ENCODE assay signal across 17 cellular contexts in the genomic region with DNA sequence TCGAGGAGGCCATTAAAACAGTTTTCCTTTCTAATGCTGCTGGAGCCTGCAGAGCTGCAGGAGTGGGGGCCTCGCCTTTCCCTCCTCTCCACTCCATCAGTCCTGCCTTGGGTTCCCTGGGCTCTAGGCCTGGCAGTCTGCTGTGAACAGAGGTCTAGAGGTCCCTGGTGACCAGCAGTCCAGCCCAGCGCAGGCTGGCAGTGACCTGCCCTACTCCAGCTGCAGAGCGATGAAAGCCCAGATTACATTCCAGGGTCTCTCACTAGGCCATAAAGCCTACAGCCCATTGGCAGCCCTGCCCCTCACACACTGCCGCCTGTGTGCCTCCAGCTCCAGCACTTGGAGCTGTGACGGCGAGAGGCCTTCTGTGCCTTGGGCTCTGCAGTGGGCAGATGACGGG. TPM values are rescaled to one million over a fixed set of nuclear protein-coding genes. Genes with fewer than 3 reads are reported as not detected.
DNase-seq lines count a peak whose midpoint lies in the region; TF ChIP-seq lines count a peak whose summit lies in the region.
"Had no signal": no experiment of that assay in that cellular context is flagged by ENCODE, and none has a peak within 500 bp of the region (broad histone marks: within the 10 kb centered on the region; RNA-seq: fewer than 3 reads in every experiment).

No MANE protein-coding gene starts in this region.

- no peak overlapping the region for H2AFZ ChIP-seq in H9 (ENCODE audit: low read length)
- H2AFZ ChIP-seq: GM23248 had no signal

- no peak overlapping the region for H4K91ac ChIP-seq in H9 (ENCODE audit: insufficient read length, low read depth, low read length)

- BruUV-seq in MCF 10A (replicated peaks; lab: Mats Ljungman, UMichigan) = no TSS peak

- H3K9me3 ChIP-seq in H9 (ENCODE audit: control insufficient read depth, low read depth, low read length) (no peaks in the 10 kb centered on the region), duodenal mucosa (ENCODE audit: control insufficient read depth in 1 of 2, low read length in 2 of 2) (no peaks in the 10 kb centered on the region)
- H3K9me3 ChIP-seq: BLaER1 treated with 17β-estradiol and CSF1 and Interleukin-3, amounts not matched to agents 10 nM and 100 nM; HAP-1 had no signal

- H4K8ac ChIP-seq in H9 (replicated peaks; ENCODE audit: insufficient read length, low read depth, low read length) = no peak overlapping the region

- H3K23ac ChIP-seq in H9 (ENCODE audit: insufficient read length, low read depth, low read length) = no peak overlapping the region

- H3K36me3 ChIP-seq in duodenal mucosa (ENCODE audit: control insufficient read depth in 1 of 2, insufficient read depth in 2 of 2, low read length in 2 of 2) = no peaks in the 10 kb centered on the region
- H3K36me3 ChIP-seq: BLaER1 treated with 17β-estradiol and CSF1 and Interleukin-3, amounts not matched to agents 10 nM and 100 nM; HAP-1 had no signal

- WGBS in H9 (ENCODE audit: extremely low coverage, insufficient read length, low lambda C conversion rate) = no CpG with 5 or more reads among the region's 8 CpGs

- TF ChIP-seq CTCF in H9 (conservative IDR thresholded peaks at IDR 0.05) = no peak
- TF ChIP-seq CTCF in nephron (IDR thresholded peaks at IDR 0.05; ENCODE audit: unreplicated experiment in 3 of 3) = no peak
- TF ChIP-seq CTCF in progenitor cell of endocrine pancreas (IDR thresholded peaks at IDR 0.05; ENCODE audit: unreplicated experiment) = no peak
- no peak for TF ChIP-seq CTCF in MCF 10A (IDR thresholded peaks at IDR 0.05; ENCODE audit: unreplicated experiment)

- POLR2A ChIA-PET in MCF 10A (lab: Yijun Ruan, JAX) = no interaction called here

- H3K27ac Mint-ChIP-seq in H9 (no peak overlapping the region), nephron (peak overlapping the region; percentile 96 to 97 (median 97)), progenitor cell of endocrine pancreas (peak overlapping the region; percentile 64), MCF 10A (ENCODE audit: low read depth, unreplicated experiment) (no peak overlapping the region)
- H3K27ac Mint-ChIP-seq: CD4-positive, alpha-beta T cell had no signal

- no peaks in the 10 kb centered on the region for H4K20me1 ChIP-seq in H9 (ENCODE audit: control insufficient read depth, insufficient read depth, insufficient read length)

- H4K5ac ChIP-seq in H9 (ENCODE audit: insufficient read length, low read depth, low read length) = no peak overlapping the region

- peaks cover 19% of the 10 kb centered on the region for H3K27me3 Mint-ChIP-seq in H9 (ENCODE audit: low read depth)
- H3K27me3 Mint-ChIP-seq in nephron (ENCODE audit: low read depth) = peaks cover 12% of the 10 kb centered on the region
- H3K27me3 Mint-ChIP-seq in progenitor cell of endocrine pancreas = no peaks in the 10 kb centered on the region
- H3K27me3 Mint-ChIP-seq in MCF 10A (ENCODE audit: insufficient read depth, unreplicated experiment) = peaks cover 11% of the 10 kb centered on the region

- H3K4me3 ChIP-seq in duodenal mucosa (ENCODE audit: low read depth in 1 of 2, low read length in 2 of 2) = no peak overlapping the region
- H3K4me3 ChIP-seq: BLaER1 treated with 17β-estradiol and CSF1 and Interleukin-3, amounts not matched to agents 10 nM and 100 nM; GM23248; HAP-1 had no signal

- no peak overlapping the region for H3K18ac ChIP-seq in H9 (ENCODE audit: insufficient read length, low read depth, low read length)

- intact Hi-C loops in MCF 10A (cut with micrococcal nuclease) = no loop called here

- DNase-seq in H9 (no peak), progenitor cell of endocrine pancreas (ENCODE audit: low spot score, unreplicated experiment) (no peak), RKO (ENCODE audit: low spot score) (no peak), OCI-M2 (lab: John Stamatoyannopoulos, UW; ENCODE audit: unreplicated experiment) (no peak), MCF 10A (ENCODE audit: unreplicated experiment) (no peak), SK-N-DZ (ENCODE audit: low spot score) (no peak)
- DNase-seq: ACHN; CD4-positive, alpha-beta T cell; DND-41; GDM1; GM23248 had no signal

- H3K4me1 ChIP-seq in H9 (ENCODE audit: insufficient read depth, low read length) (no peaks in the 10 kb centered on the region), duodenal mucosa (ENCODE audit: control insufficient read depth in 1 of 2, insufficient read depth in 2 of 2, low read length in 2 of 2) (no peaks in the 10 kb centered on the region)
- H3K4me1 ChIP-seq: HAP-1 had no signal

- no peak overlapping the region for H3K27ac ChIP-seq in H9 (ENCODE audit: insufficient read length, low read depth, low read length)
- peak overlapping the region; percentile 18 for H3K27ac ChIP-seq in duodenal mucosa (ENCODE audit: low read depth, low read length)
- H3K27ac ChIP-seq: BLaER1 treated with 17β-estradiol and CSF1 and Interleukin-3, amounts not matched to agents 10 nM and 100 nM; GM23248 had no signal

- H3K79me1 ChIP-seq in H9 (ENCODE audit: insufficient read depth, low read depth, low read length, poor library complexity, severe bottlenecking) = no peaks in the 10 kb centered on the region

- no peak overlapping the region for H2BK15ac ChIP-seq in H9 (ENCODE audit: low read depth, low read length)

- H3K4me3 Mint-ChIP-seq in H9 (no peak overlapping the region), nephron (no peak overlapping the region), progenitor cell of endocrine pancreas (ENCODE audit: low read depth) (no peak overlapping the region), MCF 10A (ENCODE audit: unreplicated experiment) (no peak overlapping the region)
- H3K4me3 Mint-ChIP-seq: CD4-positive, alpha-beta T cell had no signal

- H3K27me3 ChIP-seq in H9 (ENCODE audit: insufficient read depth, low read length) (no peaks in the 10 kb centered on the region), duodenal mucosa (ENCODE audit: control insufficient read depth in 1 of 2, insufficient read depth in 2 of 2, low read length in 2 of 2) (peaks cover 0 to 5% of the 10 kb centered on the region in 2 donors)
- H3K27me3 ChIP-seq: BLaER1 treated with 17β-estradiol and CSF1 and Interleukin-3, amounts not matched to agents 10 nM and 100 nM had no signal

- no peak overlapping the region for H3T11ph ChIP-seq in H9 (ENCODE audit: low read length)

- 0 out of 2 replicates have a peak overlapping the region, but pooled peaks have one; percentile 50 for H3K14ac ChIP-seq in H9 (ENCODE audit: insufficient read depth, low read length)

- H3K9ac ChIP-seq in H9 (ENCODE audit: extremely low read depth, insufficient read length, low read length) (no peak overlapping the region), duodenal mucosa (ENCODE audit: low read depth in 1 of 2, low read length in 2 of 2) (no peak overlapping the region)
- H3K9ac ChIP-seq: BLaER1 treated with 17β-estradiol and CSF1 and Interleukin-3, amounts not matched to agents 10 nM and 100 nM; GM23248 had no signal

- CTCF ChIA-PET in MCF 10A (lab: Yijun Ruan, JAX) = interaction anchor here (0.7 to 3.7 kb wide), 4 partner anchors 12 to 69 kb away, joined by 4 to 19 read pairs (median 6); no protein-coding TSS in a partner anchor

- H2BK120ac ChIP-seq in H9 (ENCODE audit: low read depth, low read length, poor library complexity, severe bottlenecking) = no peak overlapping the region

- no peak overlapping the region for H2BK12ac ChIP-seq in H9 (ENCODE audit: insufficient read length, low read depth, low read length)

- no peak overlapping the region for H2BK5ac ChIP-seq in H9 (ENCODE audit: insufficient read length, low read length)

- no peak overlapping the region for H2BK20ac ChIP-seq in H9 (ENCODE audit: low read depth, low read length, poor library complexity, severe bottlenecking)

- H3K79me2 ChIP-seq in H9 (ENCODE audit: insufficient read depth, low read length) = no peaks in the 10 kb centered on the region

- H3K36me3 Mint-ChIP-seq in H9 (ENCODE audit: insufficient read depth in 1 of 3, low read depth in 3 of 3) (no peaks in the 10 kb centered on the region; a peak in 1 of 7 replicates), nephron (ENCODE audit: low read depth) (no peaks in the 10 kb centered on the region), progenitor cell of endocrine pancreas (ENCODE audit: insufficient read depth) (no peaks in the 10 kb centered on the region), MCF 10A (ENCODE audit: insufficient read depth, unreplicated experiment) (no peaks in the 10 kb centered on the region)

- H3K9me3 Mint-ChIP-seq in H9 (no peaks in the 10 kb centered on the region), nephron (no peaks in the 10 kb centered on the region), progenitor cell of endocrine pancreas (ENCODE audit: low read depth) (no peaks in the 10 kb centered on the region), MCF 10A (ENCODE audit: unreplicated experiment) (no peaks in the 10 kb centered on the region)
- H3K9me3 Mint-ChIP-seq: CD4-positive, alpha-beta T cell had no signal

- no peak overlapping the region for H3K4me2 ChIP-seq in H9 (ENCODE audit: insufficient read depth, insufficient read length, low read length)
- H3K4me2 ChIP-seq: BLaER1 treated with 17β-estradiol and CSF1 and Interleukin-3, amounts not matched to agents 10 nM and 100 nM had no signal

- no peak overlapping the region for H3K4ac ChIP-seq in H9 (ENCODE audit: low read depth, low read length)

- no peaks in the 10 kb centered on the region for H3K23me2 ChIP-seq in H9 (ENCODE audit: insufficient read length, low read depth, low read length, poor library complexity, severe bottlenecking)

- H3K4me1 Mint-ChIP-seq in H9 (peaks cover 12 to 23% of the 10 kb centered on the region in 2 experiments), nephron (peaks cover 42% of the 10 kb centered on the region), progenitor cell of endocrine pancreas (ENCODE audit: low read depth) (peaks cover 24% of the 10 kb centered on the region), MCF 10A (ENCODE audit: insufficient read depth, unreplicated experiment) (no peaks in the 10 kb centered on the region)

- H2AK5ac ChIP-seq in H9 (ENCODE audit: insufficient read length, low read length) = no peak overlapping the region

- no peak overlapping the region for H3K56ac ChIP-seq in H9 (ENCODE audit: insufficient read length, low read depth, low read length)

RNA-seq across cellular contexts. Expression of a gene that starts 14.8 kb away (rescaled TPM):
- not detected in 2 replicates for total RNA-seq in H9 (2021)
- total RNA-seq in progenitor cell of endocrine pancreas = not detected in 2 replicates
- not detected in 2 replicates for total RNA-seq in MCF 10A (2022)
- not detected in 2 replicates for polyA plus RNA-seq in SK-N-DZ (2014; cell fraction: cytosol; rRNA removed)
- polyA plus RNA-seq in SK-N-DZ (2014; cell fraction: nucleus; rRNA removed) = not detected in 2 replicates
- total RNA-seq: A172, GM23248, HT-29 had no signal
- polyA plus RNA-seq: GM23248 had no signal

Comparison
In these comparisons a context has a peak if more than half of its experiments do, and no peak if none do; other contexts are left out.
1. H3K27ac Mint-ChIP-seq: peak in nephron (3 of 3) and progenitor cell of endocrine pancreas (single experiment); none in H9 (0 of 3) and MCF 10A (single experiment).